Comparison of ENCODE assay signal across 1 cellular context in the genomic region with DNA sequence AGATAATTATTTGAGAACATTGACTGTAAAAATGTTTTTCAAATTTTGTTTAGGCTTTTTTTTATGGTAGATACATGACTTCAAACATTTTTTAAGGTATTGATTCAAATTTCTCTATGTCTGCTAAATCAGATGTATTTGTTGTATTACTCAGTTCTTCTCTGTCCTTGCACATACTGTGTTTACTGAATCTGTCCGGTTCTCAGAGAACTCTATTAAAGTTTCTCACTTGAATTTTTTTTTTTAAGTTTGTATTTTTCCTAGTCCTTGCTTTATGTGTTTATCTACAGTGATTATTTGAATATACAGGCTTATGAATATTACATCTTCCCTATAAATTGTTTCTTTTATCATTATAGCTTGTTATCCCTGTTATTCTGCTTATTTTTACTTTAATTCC.
TF ChIP-seq lines count a peak whose summit lies in the region.

No MANE protein-coding gene starts in this region.

TF ChIP-seq in endothelial cell of umbilical vein, 7 proteins besides CTCF, POLR2A, EP300 and RAD21:
- TF ChIP-seq EZH2 (IDR thresholded peaks at IDR 0.05; ENCODE audit: borderline replicate concordance, low read depth, low read length, severe bottlenecking) (no peak), JUN (IDR thresholded peaks at IDR 0.05; ENCODE audit: borderline replicate concordance, insufficient read depth, insufficient read length, low read depth) (no peak), FOS (IDR thresholded peaks at IDR 0.05; ENCODE audit: borderline replicate concordance, insufficient read depth, low read length) (no peak), GATA2 (IDR thresholded peaks at IDR 0.05; ENCODE audit: insufficient read depth, insufficient read length, low read depth, low read length) (no peak), POLR2AphosphoS5 (IDR thresholded peaks at IDR 0.05; ENCODE audit: insufficient read depth, low read depth, low read length) (no peak), MYC (IDR thresholded peaks at IDR 0.05; ENCODE audit: low read depth, low read length) (no peak)
- TF ChIP-seq, protein P1, sequence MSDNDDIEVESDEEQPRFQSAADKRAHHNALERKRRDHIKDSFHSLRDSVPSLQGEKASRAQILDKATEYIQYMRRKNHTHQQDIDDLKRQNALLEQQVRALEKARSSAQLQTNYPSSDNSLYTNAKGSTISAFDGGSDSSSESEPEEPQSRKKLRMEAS (IDR thresholded peaks at IDR 0.05; ENCODE audit: insufficient read depth, insufficient read length) = no peak
TF ChIP-seq in endothelial cell of umbilical vein: peak in this region for 0.
